Comparison of ENCODE assay signal across 12 cellular contexts in genomic region chr16:22240023-22240697, GRCh38. TPM values are rescaled to one million over a fixed set of nuclear protein-coding genes. Genes with fewer than 3 reads are reported as not detected.
A peak's percentile ranks its signal among the peaks of the same experiment; 100 is the strongest.
DNase-seq lines count a peak whose midpoint lies in the region; ATAC-seq and TF ChIP-seq lines count a peak whose summit lies in the region.
"Had no signal": no experiment of that assay in that cellular context is flagged by ENCODE, and none has a peak within 500 bp of the region (broad histone marks: within the 10 kb centered on the region; RNA-seq: fewer than 3 reads in every experiment).

No MANE protein-coding gene starts in this region.

- in situ Hi-C loops in G401 (cut with HindIII; ENCODE audit: low sequenced_read_pairs): no loop called here

- H3K27me3 Mint-ChIP-seq in stimulated activated naive CD8-positive, alpha-beta T cell treated with anti-CD3 and anti-CD28 coated beads, Interleukin-15, amount 100 ng/mL, for 72 hours: no peaks in the 10 kb centered on the region

- H3K27ac ChIP-seq in lower lobe of right lung: peak overlapping the region; percentile 66
- H3K27ac ChIP-seq: thyroid gland had no signal

- H3K9ac ChIP-seq in adipocyte (ENCODE audit: low read length): peak overlapping the region; percentile 32

- TF ChIP-seq CTCF in lower lobe of right lung (IDR thresholded peaks at IDR 0.05): no peak

- H3K27ac Mint-ChIP-seq in stimulated activated naive CD8-positive, alpha-beta T cell treated with anti-CD3 and anti-CD28 coated beads, Interleukin-15, amount 100 ng/mL, for 72 hours: peak overlapping the region in 1 of 2 donors; percentile 46

- peaks cover 33% of the 10 kb centered on the region for H3K4me1 Mint-ChIP-seq in stimulated activated naive CD8-positive, alpha-beta T cell treated with anti-CD3 and anti-CD28 coated beads, Interleukin-15, amount 100 ng/mL, for 72 hours
- H3K4me1 Mint-ChIP-seq: WTC11 had no signal

- no peak for ATAC-seq in stimulated activated naive CD8-positive, alpha-beta T cell treated with anti-CD3 and anti-CD28 coated beads, Interleukin-15, amount 100 ng/mL, for 72 hours
- no peak for ATAC-seq in stimulated activated naive CD8-positive, alpha-beta T cell treated with anti-CD3 and anti-CD28 coated beads, Interleukin-15, Interleukin-2, amounts not matched to agents 100 U/mL and 50 U/mL, for 24 hours
- peak; percentile 43 to 50 for ATAC-seq in lower lobe of right lung
- ATAC-seq in HG03457 (IDR thresholded peaks at IDR 0.05; ENCODE audit: unreplicated experiment): no peak
- ATAC-seq: WTC11 had no signal

- H3K9me3 ChIP-seq in adipocyte (ENCODE audit: control insufficient read depth, low read length): no peaks in the 10 kb centered on the region
- no peaks in the 10 kb centered on the region for H3K9me3 ChIP-seq in lower lobe of right lung
- H3K9me3 ChIP-seq: adrenal gland, thyroid gland had no signal

- H3K27me3 ChIP-seq in adipocyte (replicated peaks; ENCODE audit: control insufficient read depth, insufficient read depth, low read length) (no peaks in the 10 kb centered on the region), lower lobe of right lung (ENCODE audit: low read depth) (no peaks in the 10 kb centered on the region)
- H3K27me3 ChIP-seq: adrenal gland, thyroid gland had no signal

- H3K36me3 ChIP-seq in adipocyte (ENCODE audit: control insufficient read depth, insufficient read depth, low read length, severe bottlenecking): peaks cover 13% of the 10 kb centered on the region
- H3K36me3 ChIP-seq in lower lobe of right lung: peaks cover 19% of the 10 kb centered on the region
- H3K36me3 ChIP-seq: thyroid gland had no signal

- no peaks in the 10 kb centered on the region for H3K9me3 Mint-ChIP-seq in stimulated activated naive CD8-positive, alpha-beta T cell treated with anti-CD3 and anti-CD28 coated beads, Interleukin-15, amount 100 ng/mL, for 72 hours
- H3K9me3 Mint-ChIP-seq: CD14-positive monocyte, WTC11 had no signal

- DNase-seq in stimulated activated naive CD8-positive, alpha-beta T cell treated with anti-CD3 and anti-CD28 coated beads, Interleukin-15, amount 100 ng/mL, for 72 hours: no peak
- DNase-seq in stimulated activated naive CD8-positive, alpha-beta T cell treated with anti-CD3 and anti-CD28 coated beads, Interleukin-15, Interleukin-2, amounts not matched to agents 100 U/mL and 50 U/mL, for 24 hours: no peak
- DNase-seq in adipocyte (ENCODE audit: low read depth) (peak; percentile 88), lower lobe of right lung (no peak), G401 (ENCODE audit: low spot score) (no peak), NCI-H2029 treated with DMSO at 0.1 percent for 48 hours (lab: John Stamatoyannopoulos, UW) (no peak), kidney glomerular epithelial cell (lab: John Stamatoyannopoulos, UW) (no peak)
- DNase-seq: thyroid gland had no signal

- H3K4me3 ChIP-seq in adipocyte (ENCODE audit: low read length) (no peak overlapping the region), lower lobe of right lung (no peak overlapping the region)
- H3K4me3 ChIP-seq: adrenal gland, thyroid gland had no signal

- peaks cover 36% of the 10 kb centered on the region for H3K4me1 ChIP-seq in adipocyte (ENCODE audit: control insufficient read depth, insufficient read depth, low read length)
- H3K4me1 ChIP-seq in lower lobe of right lung: peaks cover 45% of the 10 kb centered on the region

- intact Hi-C loops in lower lobe of right lung (cut with DNase I): no loop called here

- H3K4me3 Mint-ChIP-seq in stimulated activated naive CD8-positive, alpha-beta T cell treated with anti-CD3 and anti-CD28 coated beads, Interleukin-15, amount 100 ng/mL, for 72 hours: peak overlapping the region; percentile 48 to 61
- H3K4me3 Mint-ChIP-seq: WTC11 had no signal

RNA-seq across cellular contexts. Expression of gene EEF2K, which starts 34.1 kb away (rescaled TPM):
- 35.2 TPM for total RNA-seq in lower lobe of right lung
- 18.6 and 22.0 TPM in 2 replicates for total RNA-seq in G401 (2014; rRNA removed; shearing (Covaris generic))

RNA-seq across cellular contexts. Expression of gene POLR3E, which starts 57.0 kb away (rescaled TPM):
- total RNA-seq in lower lobe of right lung: 36.6 TPM
- 37.7 and 54.2 TPM in 2 replicates for total RNA-seq in G401 (2014; rRNA removed; shearing (Covaris generic))

Comparison
In these comparisons a context has a peak if more than half of its experiments do, and no peak if none do; other contexts are left out.
1. ATAC-seq: peak in lower lobe of right lung (2 of 2); none in stimulated activated naive CD8-positive, alpha-beta T cell treated with anti-CD3 and anti-CD28 coated beads, Interleukin-15, amount 100 ng/mL, for 72 hours (single experiment), stimulated activated naive CD8-positive, alpha-beta T cell treated with anti-CD3 and anti-CD28 coated beads, Interleukin-15, Interleukin-2, amounts not matched to agents 100 U/mL and 50 U/mL, for 24 hours (single experiment) and HG03457 (single experiment).